ENCODE assay signal across 25 cellular contexts in the genomic region with DNA sequence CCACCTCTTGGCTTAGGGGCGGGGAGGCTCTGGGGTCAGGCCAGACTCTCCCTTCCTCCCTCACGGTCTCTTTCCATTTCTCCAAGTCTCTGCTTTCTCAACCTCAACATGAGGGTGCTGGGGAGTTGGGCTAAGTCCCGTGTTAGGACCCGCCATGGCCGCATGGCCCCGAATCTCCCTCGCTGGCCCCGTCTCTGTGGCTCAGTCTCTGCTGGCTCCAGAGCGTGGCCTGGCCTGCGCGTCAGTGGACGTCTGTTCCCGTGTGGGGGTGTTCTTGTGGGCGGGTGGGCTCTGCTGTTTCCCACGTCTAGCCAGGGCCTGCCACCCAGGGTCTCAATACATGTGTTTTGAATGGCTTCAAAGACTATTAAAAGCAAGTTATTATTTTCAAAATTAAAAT. TPM values are rescaled to one million over a fixed set of nuclear protein-coding genes. Genes with fewer than 3 reads are reported as not detected.
"Had no signal": no experiment of that assay in that cellular context is flagged by ENCODE, and none has a peak within 500 bp of the region (broad histone marks: within the 10 kb centered on the region; RNA-seq: fewer than 3 reads in every experiment).

No MANE protein-coding gene starts in this region.

- H3K27me3 ChIP-seq: adrenal gland had no signal

- H3K27ac ChIP-seq: adrenal gland had no signal

- H3K4me3 Mint-ChIP-seq: activated B cell treated with CpG ODN at 0.5 μM for 24 hours; activated CD4-positive, alpha-beta T cell treated with anti-CD3 and anti-CD28 coated beads, Interleukin-2, amount 10 ng/mL, durations not matched to agents 24 days and 14 days; activated naive CD8-positive, alpha-beta T cell treated with anti-CD3 and anti-CD28 coated beads, Interleukin-2, amount 10 ng/mL, durations not matched to agents 7 days and 5 days; activated T-helper 17 cell treated with anti-CD3 and anti-CD28 coated beads, Interleukin-2, amount 50 U/mL, for 72 hours; T-helper 17 cell had no signal

- H3K36me3 Mint-ChIP-seq: activated naive CD8-positive, alpha-beta T cell treated with anti-CD3 and anti-CD28 coated beads, Interleukin-2, amount 10 ng/mL, durations not matched to agents 7 days and 5 days had no signal

- H3K9me3 ChIP-seq: adrenal gland had no signal

- H3K9me3 Mint-ChIP-seq: activated B cell treated with CpG ODN at 0.5 μM for 24 hours; activated CD4-positive, alpha-beta T cell treated with anti-CD3 and anti-CD28 coated beads, Interleukin-2, amount 10 ng/mL, durations not matched to agents 24 days and 14 days; activated naive CD8-positive, alpha-beta T cell treated with anti-CD3 and anti-CD28 coated beads, Interleukin-2, amount 10 ng/mL, durations not matched to agents 7 days and 5 days; activated T-helper 17 cell treated with anti-CD3 and anti-CD28 coated beads, Interleukin-2, amount 50 U/mL, for 72 hours had no signal

- ATAC-seq: activated T-helper 17 cell treated with anti-CD3 and anti-CD28 coated beads, Interleukin-2, amount 50 U/mL, for 72 hours; PC-3; T-helper 17 cell had no signal

- H3K27me3 Mint-ChIP-seq: activated CD4-positive, alpha-beta T cell treated with anti-CD3 and anti-CD28 coated beads, Interleukin-2, amount 10 ng/mL, durations not matched to agents 24 days and 14 days; activated T-helper 17 cell treated with anti-CD3 and anti-CD28 coated beads, Interleukin-2, amount 50 U/mL, for 72 hours had no signal

- H3K4me3 ChIP-seq: adrenal gland had no signal

- H3K4me1 Mint-ChIP-seq: activated B cell treated with CpG ODN at 0.5 μM for 24 hours; activated CD4-positive, alpha-beta T cell treated with anti-CD3 and anti-CD28 coated beads, Interleukin-2, amount 10 ng/mL, durations not matched to agents 24 days and 14 days; activated naive CD8-positive, alpha-beta T cell treated with anti-CD3 and anti-CD28 coated beads, Interleukin-2, amount 10 ng/mL, durations not matched to agents 7 days and 5 days; activated T-helper 17 cell treated with anti-CD3 and anti-CD28 coated beads, Interleukin-2, amount 50 U/mL, for 72 hours had no signal

- H3K27ac Mint-ChIP-seq: activated B cell treated with CpG ODN at 0.5 μM for 24 hours; activated CD4-positive, alpha-beta T cell treated with anti-CD3 and anti-CD28 coated beads, Interleukin-2, amount 10 ng/mL, durations not matched to agents 24 days and 14 days; activated naive CD8-positive, alpha-beta T cell treated with anti-CD3 and anti-CD28 coated beads, Interleukin-2, amount 10 ng/mL, durations not matched to agents 7 days and 5 days; activated T-helper 17 cell treated with anti-CD3 and anti-CD28 coated beads, Interleukin-2, amount 50 U/mL, for 72 hours; T-helper 17 cell had no signal

- H3K4me1 ChIP-seq: adrenal gland had no signal

- H3K36me3 ChIP-seq: adrenal gland had no signal

- DNase-seq: activated CD4-positive, alpha-beta T cell treated with anti-CD3 and anti-CD28 coated beads for 1 hour; activated CD4-positive, alpha-beta T cell treated with anti-CD3 and anti-CD28 coated beads, Interleukin-2, amount 10 ng/mL, durations not matched to agents 24 days and 14 days; activated CD4-positive, alpha-beta T cell treated with anti-CD3 and anti-CD28 coated beads, Interleukin-2, amount 50 U/mL, for 48 hours; activated naive CD4-positive, alpha-beta T cell treated with anti-CD3 and anti-CD28 coated beads, Interleukin-2, amount 50 U/mL, for 16 hours; activated naive CD8-positive, alpha-beta T cell treated with anti-CD3 and anti-CD28 coated beads, Interleukin-2, amount 10 ng/mL, durations not matched to agents 7 days and 5 days; activated T-cell treated with anti-CD3 and anti-CD28 coated beads for 4 hours; activated T-cell treated with anti-CD3 and anti-CD28 coated beads, Interleukin-2, amount 50 U/mL, for 48 hours; anterior cingulate cortex; Kasumi-1; KBM-7; NCI-H1105 treated with DMSO at 0.1 percent for 48 hours; NCI-H1436 treated with DMSO at 0.1 percent for 48 hours; NCI-H187; NCI-H2081 treated with DMSO at 0.1 percent for 48 hours; NCI-H446; NCI-H524; PC-3; SIG-M5; T-helper 17 cell; T-helper 9 cell had no signal

RNA-seq across cellular contexts. Expression of gene ALLC, which starts 12.4 kb away (rescaled TPM):
- total RNA-seq: activated B cell treated with CpG ODN at 0.5 μM for 24 hours; activated CD4-positive, alpha-beta T cell treated with anti-CD3 and anti-CD28 coated beads, Interleukin-2, amount 10 ng/mL, durations not matched to agents 24 days and 14 days; activated CD8-positive, alpha-beta memory T cell treated with anti-CD3 and anti-CD28 coated beads for 36 hours; activated naive CD8-positive, alpha-beta T cell treated with anti-CD3 and anti-CD28 coated beads, Interleukin-2, amount 10 ng/mL, durations not matched to agents 7 days and 5 days; activated T-helper 17 cell treated with anti-CD3 and anti-CD28 coated beads, Interleukin-2, amount 50 U/mL, for 72 hours; cardiac septum; PC-3; T-helper 17 cell had no signal

RNA-seq across cellular contexts. Expression of gene DCDC2C, which starts 33.0 kb away (rescaled TPM):
- total RNA-seq: activated B cell treated with CpG ODN at 0.5 μM for 24 hours; activated CD4-positive, alpha-beta T cell treated with anti-CD3 and anti-CD28 coated beads, Interleukin-2, amount 10 ng/mL, durations not matched to agents 24 days and 14 days; activated CD8-positive, alpha-beta memory T cell treated with anti-CD3 and anti-CD28 coated beads for 36 hours; activated naive CD8-positive, alpha-beta T cell treated with anti-CD3 and anti-CD28 coated beads, Interleukin-2, amount 10 ng/mL, durations not matched to agents 7 days and 5 days; activated T-helper 17 cell treated with anti-CD3 and anti-CD28 coated beads, Interleukin-2, amount 50 U/mL, for 72 hours; cardiac septum; PC-3; T-helper 17 cell had no signal
